Comparison of ENCODE assay signal across 23 cellular contexts in genomic region chr10:132225849-132226205, GRCh38. TPM values are rescaled to one million over a fixed set of nuclear protein-coding genes. Genes with fewer than 3 reads are reported as not detected.
A peak's percentile ranks its signal among the peaks of the same experiment; 100 is the strongest.
DNase-seq lines count a peak whose midpoint lies in the region; ATAC-seq, FAIRE-seq and TF ChIP-seq lines count a peak whose summit lies in the region.
"Had no signal": no experiment of that assay in that cellular context is flagged by ENCODE, and none has a peak within 500 bp of the region (broad histone marks: within the 10 kb centered on the region; RNA-seq: fewer than 3 reads in every experiment).

No MANE protein-coding gene starts in this region.

- no peak overlapping the region for H3K27ac Mint-ChIP-seq in nephron progenitor cell
- H3K27ac Mint-ChIP-seq: CD4-positive, alpha-beta T cell; CD8-positive, alpha-beta T cell had no signal

- CTCF ChIA-PET in HEK293 (lab: Yijun Ruan, JAX), result interaction anchor here (0.8 to 1.0 kb wide), 2 partner anchors 122 to 142 kb away, joined by 4 to 7 read pairs; no protein-coding TSS in a partner anchor

- TF ChIP-seq EP300 in gastroesophageal sphincter (IDR thresholded peaks at IDR 0.05), result no peak

- H3K9ac ChIP-seq in kidney (ENCODE audit: low read length in 2 of 2), result no peak overlapping the region
- H3K9ac ChIP-seq: BLaER1 had no signal

- POLR2A ChIA-PET in HEK293 (lab: Yijun Ruan, JAX), result no interaction called here

- DNase-seq in right cardiac atrium (peak in 2 of 3 donors; percentile 35 to 45), left ventricle myocardium inferior (no peak), kidney (peak; percentile 71), foreskin fibroblast (no peak), nephron progenitor cell (no peak)
- DNase-seq: 8988T; ACHN; BE2C; C1 segment of cervical spinal cord; Caco-2; Calu3; CD4-positive, alpha-beta T cell; CD8-positive, alpha-beta T cell; DMS79 treated with DMSO at 0.1 percent for 48 hours; GDM1 had no signal

- no peak for ATAC-seq in right cardiac atrium
- ATAC-seq in gastroesophageal sphincter, result no peak
- ATAC-seq: CD8-positive, alpha-beta T cell; GM12878 had no signal

- no peaks in the 10 kb centered on the region for H3K9me3 Mint-ChIP-seq in nephron progenitor cell
- H3K9me3 Mint-ChIP-seq: CD4-positive, alpha-beta T cell; CD8-positive, alpha-beta T cell had no signal

- FAIRE-seq in kidney (lab: Jason Lieb, UNC), result no peak
- FAIRE-seq: A204.1, D721Med, GM12878, GM12892, GM18507 had no signal

- no peaks in the 10 kb centered on the region for H3K36me3 Mint-ChIP-seq in nephron progenitor cell (ENCODE audit: low read depth)
- H3K36me3 Mint-ChIP-seq: CD8-positive, alpha-beta T cell had no signal

- 78% methylated on average over 8 of the region's 8 CpGs for WGBS in right cardiac atrium
- WGBS in gastroesophageal sphincter (ENCODE audit: low coverage in 1 of 2), 2 donors, result 29 to 77% methylated on average over 1 to 4 of the region's 8 CpGs

- no peaks in the 10 kb centered on the region for H3K4me1 ChIP-seq in right cardiac atrium (ENCODE audit: control insufficient read depth, insufficient read depth, low read length)
- peaks cover 3% of the 10 kb centered on the region for H3K4me1 ChIP-seq in left ventricle myocardium inferior
- no peaks in the 10 kb centered on the region for H3K4me1 ChIP-seq in HEK293 (ENCODE audit: control insufficient read depth, insufficient read depth, low read length)
- peaks cover 0 to 5% of the 10 kb centered on the region in 2 donors for H3K4me1 ChIP-seq in kidney (ENCODE audit: control insufficient read depth in 1 of 2, insufficient read depth in 1 of 2, low read depth in 1 of 2, low read length in 2 of 2)
- H3K4me1 ChIP-seq in gastroesophageal sphincter, result peaks cover 0 to 12% (median 0%) of the 10 kb centered on the region in 3 donors
- H3K4me1 ChIP-seq: BE2C, Caco-2 had no signal

- intact Hi-C loops in right cardiac atrium (cut with DNase I), result loop anchor here in 3 of 4 donors (2.0 to 5.0 kb wide), 3 partner anchors 123 to 226 kb away; no protein-coding TSS in a partner anchor
- intact Hi-C loops in left ventricle myocardium inferior (cut with micrococcal nuclease), result no loop called here
- intact Hi-C loops in kidney (cut with DNase I), result loop anchor here (10.0 kb wide), 1 partner anchor 129 kb away; no protein-coding TSS in a partner anchor

- H3K27ac ChIP-seq in right cardiac atrium (ENCODE audit: low read length) (no peak overlapping the region), left ventricle myocardium inferior (replicated peaks) (no peak overlapping the region), HEK293 (ENCODE audit: extremely low read depth, low read depth, low read length) (no peak overlapping the region), kidney (ENCODE audit: low read depth in 2 of 2, low read length in 2 of 2) (no peak overlapping the region), gastroesophageal sphincter (no peak overlapping the region)
- H3K27ac ChIP-seq: BLaER1 had no signal

- no peak overlapping the region for H3K4me3 Mint-ChIP-seq in nephron progenitor cell
- H3K4me3 Mint-ChIP-seq: CD4-positive, alpha-beta T cell; CD8-positive, alpha-beta T cell had no signal

- H3K36me3 ChIP-seq in left ventricle myocardium inferior (no peaks in the 10 kb centered on the region), HEK293 (ENCODE audit: control insufficient read depth in 2 of 2, insufficient read depth in 1 of 2, low read length in 2 of 2) (no peaks in the 10 kb centered on the region), kidney (ENCODE audit: control insufficient read depth in 1 of 2, insufficient read depth in 2 of 2, low read length in 2 of 2) (no peaks in the 10 kb centered on the region), gastroesophageal sphincter (peaks cover 0 to 16% of the 10 kb centered on the region in 2 donors)
- H3K36me3 ChIP-seq: BE2C, BLaER1 had no signal

- H3K27me3 Mint-ChIP-seq in nephron progenitor cell (ENCODE audit: low read depth, poor library complexity), result peaks cover 7% of the 10 kb centered on the region
- H3K27me3 Mint-ChIP-seq: CD4-positive, alpha-beta T cell had no signal

- H3K27me3 ChIP-seq in right cardiac atrium (ENCODE audit: control insufficient read depth, insufficient read depth) (no peaks in the 10 kb centered on the region), left ventricle myocardium inferior (ENCODE audit: low read depth) (no peaks in the 10 kb centered on the region), gastroesophageal sphincter (no peaks in the 10 kb centered on the region)
- H3K27me3 ChIP-seq: BE2C, BLaER1 had no signal

- TF ChIP-seq CTCF in left ventricle myocardium inferior (IDR thresholded peaks at IDR 0.05; ENCODE audit: borderline replicate concordance) (no peak), HEK293 (tag by site-specific recombination; IDR thresholded peaks at IDR 0.05) (no peak), kidney (IDR thresholded peaks at IDR 0.05; ENCODE audit: borderline replicate concordance, extremely low read depth, insufficient read depth) (no peak), gastroesophageal sphincter (IDR thresholded peaks at IDR 0.05) (no peak), foreskin fibroblast (IDR thresholded peaks at IDR 0.05; ENCODE audit: low read depth, low read length) (no peak), nephron progenitor cell (IDR thresholded peaks at IDR 0.05) (no peak)

- no peak for TF ChIP-seq POLR2A in gastroesophageal sphincter (IDR thresholded peaks at IDR 0.05)

- H3K9me3 ChIP-seq in right cardiac atrium (ENCODE audit: control insufficient read depth, low read length) (no peaks in the 10 kb centered on the region), left ventricle myocardium inferior (replicated peaks) (no peaks in the 10 kb centered on the region), HEK293 (ENCODE audit: control insufficient read depth, insufficient read depth, low read depth, low read length) (no peaks in the 10 kb centered on the region), kidney (ENCODE audit: control insufficient read depth in 1 of 2, low read length in 2 of 2) (no peaks in the 10 kb centered on the region), gastroesophageal sphincter (no peaks in the 10 kb centered on the region)
- H3K9me3 ChIP-seq: BE2C, BLaER1, Caco-2 had no signal

- peaks cover 16% of the 10 kb centered on the region for H3K4me1 Mint-ChIP-seq in nephron progenitor cell

- H3K4me3 ChIP-seq in right cardiac atrium (ENCODE audit: low read length) (no peak overlapping the region), left ventricle myocardium inferior (no peak overlapping the region), HEK293 (ENCODE audit: low read depth, low read length) (no peak overlapping the region), kidney (ENCODE audit: low read length in 2 of 2) (no peak overlapping the region), gastroesophageal sphincter (no peak overlapping the region), foreskin fibroblast (ENCODE audit: low read depth in 1 of 2, low read length in 2 of 2) (no peak overlapping the region)
- H3K4me3 ChIP-seq: BLaER1, GM12878 had no signal

TF ChIP-seq in HEK293, 187 proteins besides CTCF, POLR2A, EP300 and RAD21:
- TF ChIP-seq EGR2 (tag by site-specific recombination; IDR thresholded peaks at IDR 0.05; ENCODE audit: low read depth), result 0 out of 2 replicates have a peak, but pooled peaks have one; percentile 1
- TF ChIP-seq ZNF558 (tag by site-specific recombination; IDR thresholded peaks at IDR 0.05), result no peak

RNA-seq across cellular contexts. Expression of gene DPYSL4, which starts 39.1 kb away (rescaled TPM):
- 10 to 100 TPM in 1 of 4 donors, 1 to 10 TPM in 3; 1.9 to 13.8 (median 5.6) TPM for total RNA-seq in right cardiac atrium
- 11.0 TPM for polyA plus RNA-seq in right cardiac atrium
- total RNA-seq in left ventricle myocardium inferior, result 42.8 TPM
- 0.60 TPM for total RNA-seq in kidney
- not detected for polyA plus RNA-seq in kidney (ENCODE audit: insufficient read depth, low read depth, low replicate concordance)
- total RNA-seq in gastroesophageal sphincter, result 1 to 10 TPM; 1.6 to 2.6 (median 1.9) TPM
- total RNA-seq: Caco-2, Calu3 had no signal

Comparison
In these comparisons a context has a peak if more than half of its experiments do, and no peak if none do; other contexts are left out.
1. DNase-seq: peak in right cardiac atrium (2 of 3) and kidney (single experiment); none in left ventricle myocardium inferior (single experiment), foreskin fibroblast (0 of 2) and nephron progenitor cell (single experiment).